In the genomic region with DNA sequence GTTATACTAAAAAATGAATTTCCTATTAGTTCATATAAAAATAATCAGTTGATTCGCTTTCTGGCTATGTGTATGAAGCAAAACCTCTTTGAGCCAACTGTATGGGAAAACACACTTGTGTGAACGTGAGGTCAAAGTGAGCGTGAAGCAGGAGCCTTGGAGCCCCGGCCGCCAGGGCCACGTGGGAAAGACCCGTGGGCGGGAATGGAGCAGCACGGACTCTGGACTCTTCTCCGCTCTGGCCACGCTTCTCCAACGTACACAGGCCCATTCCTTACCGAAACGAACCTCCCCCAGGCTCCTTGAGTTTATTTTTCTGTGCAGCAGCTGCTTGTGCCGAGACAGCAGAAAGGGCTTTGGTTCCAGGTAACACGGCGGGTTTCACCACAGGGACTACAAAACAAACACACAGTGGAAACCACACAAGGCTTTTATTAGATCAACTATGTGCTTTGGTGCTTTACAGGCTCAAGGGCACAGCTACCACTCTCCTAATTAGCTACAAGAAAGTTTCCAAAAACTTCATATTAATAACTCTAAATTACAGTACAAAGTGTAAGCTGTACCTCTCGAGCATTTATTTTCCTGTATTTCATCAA, we compare ENCODE assay signal across 1 cellular context.
TF ChIP-seq lines count a peak whose summit lies in the region.

No MANE protein-coding gene starts in this region.

TF ChIP-seq in HepG2, 621 proteins besides CTCF, POLR2A, EP300 and RAD21 (continued from another document and continues in another):
- TF ChIP-seq, protein P1, sequence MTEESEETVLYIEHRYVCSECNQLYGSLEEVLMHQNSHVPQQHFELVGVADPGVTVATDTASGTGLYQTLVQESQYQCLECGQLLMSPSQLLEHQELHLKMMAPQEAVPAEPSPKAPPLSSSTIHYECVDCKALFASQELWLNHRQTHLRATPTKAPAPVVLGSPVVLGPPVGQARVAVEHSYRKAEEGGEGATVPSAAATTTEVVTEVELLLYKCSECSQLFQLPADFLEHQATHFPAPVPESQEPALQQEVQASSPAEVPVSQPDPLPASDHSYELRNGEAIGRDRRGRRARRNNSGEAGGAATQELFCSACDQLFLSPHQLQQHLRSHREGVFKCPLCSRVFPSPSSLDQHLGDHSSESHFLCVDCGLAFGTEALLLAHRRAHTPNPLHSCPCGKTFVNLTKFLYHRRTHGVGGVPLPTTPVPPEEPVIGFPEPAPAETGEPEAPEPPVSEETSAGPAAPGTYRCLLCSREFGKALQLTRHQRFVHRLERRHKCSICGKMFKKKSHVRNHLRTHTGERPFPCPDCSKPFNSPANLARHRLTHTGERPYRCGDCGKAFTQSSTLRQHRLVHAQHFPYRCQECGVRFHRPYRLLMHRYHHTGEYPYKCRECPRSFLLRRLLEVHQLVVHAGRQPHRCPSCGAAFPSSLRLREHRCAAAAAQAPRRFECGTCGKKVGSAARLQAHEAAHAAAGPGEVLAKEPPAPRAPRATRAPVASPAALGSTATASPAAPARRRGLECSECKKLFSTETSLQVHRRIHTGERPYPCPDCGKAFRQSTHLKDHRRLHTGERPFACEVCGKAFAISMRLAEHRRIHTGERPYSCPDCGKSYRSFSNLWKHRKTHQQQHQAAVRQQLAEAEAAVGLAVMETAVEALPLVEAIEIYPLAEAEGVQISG (CRISPR knock-in tag; IDR thresholded peaks at IDR 0.05) = 0 out of 2 replicates have a peak, but pooled peaks have one; percentile 40
- no peak for TF ChIP-seq GTF3A (CRISPR knock-in tag; conservative IDR thresholded peaks at IDR 0.05)
- TF ChIP-seq, protein P2, sequence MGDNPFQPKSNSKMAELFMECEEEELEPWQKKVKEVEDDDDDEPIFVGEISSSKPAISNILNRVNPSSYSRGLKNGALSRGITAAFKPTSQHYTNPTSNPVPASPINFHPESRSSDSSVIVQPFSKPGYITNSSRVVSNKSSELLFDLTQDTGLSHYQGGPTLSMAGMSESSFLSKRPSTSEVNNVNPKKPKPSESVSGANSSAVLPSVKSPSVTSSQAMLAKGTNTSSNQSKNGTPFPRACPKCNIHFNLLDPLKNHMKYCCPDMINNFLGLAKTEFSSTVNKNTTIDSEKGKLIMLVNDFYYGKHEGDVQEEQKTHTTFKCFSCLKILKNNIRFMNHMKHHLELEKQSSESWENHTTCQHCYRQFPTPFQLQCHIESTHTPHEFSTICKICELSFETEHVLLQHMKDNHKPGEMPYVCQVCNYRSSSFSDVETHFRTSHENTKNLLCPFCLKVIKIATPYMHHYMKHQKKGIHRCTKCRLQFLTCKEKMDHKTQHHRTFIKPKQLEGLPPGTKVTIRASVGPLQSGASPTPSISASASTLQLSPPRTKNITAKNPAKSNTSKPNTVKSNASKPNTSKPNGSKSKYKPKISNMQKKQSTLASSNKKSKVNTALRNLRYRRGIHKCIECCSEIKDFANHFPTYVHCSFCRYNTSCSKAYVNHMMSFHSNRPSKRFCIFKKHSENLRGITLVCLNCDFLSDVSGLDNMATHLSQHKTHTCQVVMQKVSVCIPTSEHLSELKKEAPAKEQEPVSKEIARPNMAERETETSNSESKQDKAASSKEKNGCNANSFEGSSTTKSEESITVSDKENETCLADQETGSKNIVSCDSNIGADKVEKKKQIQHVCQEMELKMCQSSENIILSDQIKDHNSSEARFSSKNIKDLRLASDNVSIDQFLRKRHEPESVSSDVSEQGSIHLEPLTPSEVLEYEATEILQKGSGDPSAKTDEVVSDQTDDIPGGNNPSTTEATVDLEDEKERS (CRISPR knock-in tag; IDR thresholded peaks at IDR 0.05) = peak; percentile 61; the same call in 1 of the 2 replicates
- TF ChIP-seq MTF2 (CRISPR knock-in tag; IDR thresholded peaks at IDR 0.05; ENCODE audit: borderline replicate concordance) = no peak
- TF ChIP-seq ZNF317 (CRISPR knock-in tag; IDR thresholded peaks at IDR 0.05) = peak; percentile 96
- TF ChIP-seq ZNF547 (CRISPR knock-in tag; IDR thresholded peaks at IDR 0.05) = no peak
- TF ChIP-seq, protein P3, sequence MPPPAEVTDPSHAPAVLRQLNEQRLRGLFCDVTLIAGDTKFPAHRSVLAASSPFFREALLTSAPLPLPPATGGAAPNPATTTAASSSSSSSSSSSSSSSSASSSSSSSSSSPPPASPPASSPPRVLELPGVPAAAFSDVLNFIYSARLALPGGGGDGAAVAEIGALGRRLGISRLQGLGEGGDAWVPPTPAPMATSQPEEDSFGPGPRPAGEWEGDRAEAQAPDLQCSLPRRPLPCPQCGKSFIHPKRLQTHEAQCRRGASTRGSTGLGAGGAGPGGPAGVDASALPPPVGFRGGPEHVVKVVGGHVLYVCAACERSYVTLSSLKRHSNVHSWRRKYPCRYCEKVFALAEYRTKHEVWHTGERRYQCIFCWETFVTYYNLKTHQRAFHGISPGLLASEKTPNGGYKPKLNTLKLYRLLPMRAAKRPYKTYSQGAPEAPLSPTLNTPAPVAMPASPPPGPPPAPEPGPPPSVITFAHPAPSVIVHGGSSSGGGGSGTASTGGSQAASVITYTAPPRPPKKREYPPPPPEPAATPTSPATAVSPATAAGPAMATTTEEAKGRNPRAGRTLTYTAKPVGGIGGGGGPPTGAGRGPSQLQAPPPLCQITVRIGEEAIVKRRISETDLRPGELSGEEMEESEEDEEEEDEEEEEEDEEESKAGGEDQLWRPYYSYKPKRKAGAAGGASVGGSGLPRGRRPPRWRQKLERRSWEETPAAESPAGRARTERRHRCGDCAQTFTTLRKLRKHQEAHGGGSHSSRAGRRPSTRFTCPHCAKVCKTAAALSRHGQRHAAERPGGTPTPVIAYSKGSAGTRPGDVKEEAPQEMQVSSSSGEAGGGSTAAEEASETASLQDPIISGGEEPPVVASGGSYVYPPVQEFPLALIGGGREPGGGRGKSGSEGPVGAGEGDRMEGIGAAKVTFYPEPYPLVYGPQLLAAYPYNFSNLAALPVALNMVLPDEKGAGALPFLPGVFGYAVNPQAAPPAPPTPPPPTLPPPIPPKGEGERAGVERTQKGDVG (CRISPR knock-in tag; IDR thresholded peaks at IDR 0.05; ENCODE audit: borderline replicate concordance) = peak; percentile 99
- no peak for TF ChIP-seq CEBPB (IDR thresholded peaks at IDR 0.05; ENCODE audit: borderline replicate concordance, low read depth, low read length)
- peak; percentile 74 for TF ChIP-seq ZMYM4 (CRISPR knock-in tag; IDR thresholded peaks at IDR 0.05)
- TF ChIP-seq, protein P4, sequence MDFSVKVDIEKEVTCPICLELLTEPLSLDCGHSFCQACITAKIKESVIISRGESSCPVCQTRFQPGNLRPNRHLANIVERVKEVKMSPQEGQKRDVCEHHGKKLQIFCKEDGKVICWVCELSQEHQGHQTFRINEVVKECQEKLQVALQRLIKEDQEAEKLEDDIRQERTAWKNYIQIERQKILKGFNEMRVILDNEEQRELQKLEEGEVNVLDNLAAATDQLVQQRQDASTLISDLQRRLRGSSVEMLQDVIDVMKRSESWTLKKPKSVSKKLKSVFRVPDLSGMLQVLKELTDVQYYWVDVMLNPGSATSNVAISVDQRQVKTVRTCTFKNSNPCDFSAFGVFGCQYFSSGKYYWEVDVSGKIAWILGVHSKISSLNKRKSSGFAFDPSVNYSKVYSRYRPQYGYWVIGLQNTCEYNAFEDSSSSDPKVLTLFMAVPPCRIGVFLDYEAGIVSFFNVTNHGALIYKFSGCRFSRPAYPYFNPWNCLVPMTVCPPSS (IDR thresholded peaks at IDR 0.05) = no peak
- TF ChIP-seq, protein P5, sequence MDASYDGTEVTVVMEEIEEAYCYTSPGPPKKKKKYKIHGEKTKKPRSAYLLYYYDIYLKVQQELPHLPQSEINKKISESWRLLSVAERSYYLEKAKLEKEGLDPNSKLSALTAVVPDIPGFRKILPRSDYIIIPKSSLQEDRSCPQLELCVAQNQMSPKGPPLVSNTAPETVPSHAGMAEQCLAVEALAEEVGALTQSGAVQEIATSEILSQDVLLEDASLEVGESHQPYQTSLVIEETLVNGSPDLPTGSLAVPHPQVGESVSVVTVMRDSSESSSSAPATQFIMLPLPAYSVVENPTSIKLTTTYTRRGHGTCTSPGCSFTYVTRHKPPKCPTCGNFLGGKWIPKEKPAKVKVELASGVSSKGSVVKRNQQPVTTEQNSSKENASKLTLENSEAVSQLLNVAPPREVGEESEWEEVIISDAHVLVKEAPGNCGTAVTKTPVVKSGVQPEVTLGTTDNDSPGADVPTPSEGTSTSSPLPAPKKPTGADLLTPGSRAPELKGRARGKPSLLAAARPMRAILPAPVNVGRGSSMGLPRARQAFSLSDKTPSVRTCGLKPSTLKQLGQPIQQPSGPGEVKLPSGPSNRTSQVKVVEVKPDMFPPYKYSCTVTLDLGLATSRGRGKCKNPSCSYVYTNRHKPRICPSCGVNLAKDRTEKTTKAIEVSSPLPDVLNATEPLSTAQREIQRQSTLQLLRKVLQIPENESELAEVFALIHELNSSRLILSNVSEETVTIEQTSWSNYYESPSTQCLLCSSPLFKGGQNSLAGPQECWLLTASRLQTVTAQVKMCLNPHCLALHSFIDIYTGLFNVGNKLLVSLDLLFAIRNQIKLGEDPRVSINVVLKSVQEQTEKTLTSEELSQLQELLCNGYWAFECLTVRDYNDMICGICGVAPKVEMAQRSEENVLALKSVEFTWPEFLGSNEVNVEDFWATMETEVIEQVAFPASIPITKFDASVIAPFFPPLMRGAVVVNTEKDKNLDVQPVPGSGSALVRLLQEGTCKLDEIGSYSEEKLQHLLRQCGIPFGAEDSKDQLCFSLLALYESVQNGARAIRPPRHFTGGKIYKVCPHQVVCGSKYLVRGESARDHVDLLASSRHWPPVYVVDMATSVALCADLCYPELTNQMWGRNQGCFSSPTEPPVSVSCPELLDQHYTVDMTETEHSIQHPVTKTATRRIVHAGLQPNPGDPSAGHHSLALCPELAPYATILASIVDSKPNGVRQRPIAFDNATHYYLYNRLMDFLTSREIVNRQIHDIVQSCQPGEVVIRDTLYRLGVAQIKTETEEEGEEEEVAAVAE (CRISPR knock-in tag; IDR thresholded peaks at IDR 0.05; ENCODE audit: borderline replicate concordance) = no peak
- no peak for TF ChIP-seq FOXA1 (IDR thresholded peaks at IDR 0.05)
- peak; percentile 40 for TF ChIP-seq FOXA1 (CRISPR knock-in tag; IDR thresholded peaks at IDR 0.05)
- TF ChIP-seq, protein P6, sequence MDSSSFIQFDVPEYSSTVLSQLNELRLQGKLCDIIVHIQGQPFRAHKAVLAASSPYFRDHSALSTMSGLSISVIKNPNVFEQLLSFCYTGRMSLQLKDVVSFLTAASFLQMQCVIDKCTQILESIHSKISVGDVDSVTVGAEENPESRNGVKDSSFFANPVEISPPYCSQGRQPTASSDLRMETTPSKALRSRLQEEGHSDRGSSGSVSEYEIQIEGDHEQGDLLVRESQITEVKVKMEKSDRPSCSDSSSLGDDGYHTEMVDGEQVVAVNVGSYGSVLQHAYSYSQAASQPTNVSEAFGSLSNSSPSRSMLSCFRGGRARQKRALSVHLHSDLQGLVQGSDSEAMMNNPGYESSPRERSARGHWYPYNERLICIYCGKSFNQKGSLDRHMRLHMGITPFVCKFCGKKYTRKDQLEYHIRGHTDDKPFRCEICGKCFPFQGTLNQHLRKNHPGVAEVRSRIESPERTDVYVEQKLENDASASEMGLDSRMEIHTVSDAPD (CRISPR knock-in tag; IDR thresholded peaks at IDR 0.05) = 0 out of 2 replicates have a peak, but pooled peaks have one; percentile 59
- TF ChIP-seq MEF2D (CRISPR knock-in tag; IDR thresholded peaks at IDR 0.05) = no peak; the same call in 1 of the 2 replicates
- no peak for TF ChIP-seq JARID2 (CRISPR knock-in tag; IDR thresholded peaks at IDR 0.05; ENCODE audit: insufficient replicate concordance)
- TF ChIP-seq NCOA5 (CRISPR knock-in tag; IDR thresholded peaks at IDR 0.05) = no peak
- peak; percentile 35; the same call in 1 of the 2 replicates for TF ChIP-seq NR2C2 (CRISPR knock-in tag; IDR thresholded peaks at IDR 0.05; ENCODE audit: borderline replicate concordance)
- TF ChIP-seq RBM22 (optimal IDR thresholded peaks at IDR 0.05; ENCODE audit: low read length) = peak; percentile 93
- no peak for TF ChIP-seq FOXP1 (IDR thresholded peaks at IDR 0.05)
- no peak for TF ChIP-seq FOXP1 (CRISPR knock-in tag; IDR thresholded peaks at IDR 0.05)
- no peak for TF ChIP-seq TARDBP (CRISPR knock-in tag; IDR thresholded peaks at IDR 0.05)
- TF ChIP-seq FOXC1 (CRISPR knock-in tag; IDR thresholded peaks at IDR 0.05; ENCODE audit: borderline replicate concordance) = peak; percentile 64; the same call in 1 of the 2 replicates
- TF ChIP-seq MTA1 (CRISPR knock-in tag; IDR thresholded peaks at IDR 0.05; ENCODE audit: borderline replicate concordance) = peak; percentile 80; the same call in 1 of the 2 replicates
- TF ChIP-seq DMAP1 (CRISPR knock-in tag; IDR thresholded peaks at IDR 0.05) = 0 out of 2 replicates have a peak, but pooled peaks have one; percentile 28
- 0 out of 2 replicates have a peak, but pooled peaks have one; percentile 38 for TF ChIP-seq ZFY (CRISPR knock-in tag; IDR thresholded peaks at IDR 0.05)
- TF ChIP-seq FOXO1 (CRISPR knock-in tag; IDR thresholded peaks at IDR 0.05) = no peak; the same call in 1 of the 2 replicates
- TF ChIP-seq KDM5A (IDR thresholded peaks at IDR 0.05; ENCODE audit: borderline replicate concordance, low read length) = no peak
- TF ChIP-seq ZNF501 (CRISPR knock-in tag; IDR thresholded peaks at IDR 0.05) = no peak
- TF ChIP-seq, protein P7, sequence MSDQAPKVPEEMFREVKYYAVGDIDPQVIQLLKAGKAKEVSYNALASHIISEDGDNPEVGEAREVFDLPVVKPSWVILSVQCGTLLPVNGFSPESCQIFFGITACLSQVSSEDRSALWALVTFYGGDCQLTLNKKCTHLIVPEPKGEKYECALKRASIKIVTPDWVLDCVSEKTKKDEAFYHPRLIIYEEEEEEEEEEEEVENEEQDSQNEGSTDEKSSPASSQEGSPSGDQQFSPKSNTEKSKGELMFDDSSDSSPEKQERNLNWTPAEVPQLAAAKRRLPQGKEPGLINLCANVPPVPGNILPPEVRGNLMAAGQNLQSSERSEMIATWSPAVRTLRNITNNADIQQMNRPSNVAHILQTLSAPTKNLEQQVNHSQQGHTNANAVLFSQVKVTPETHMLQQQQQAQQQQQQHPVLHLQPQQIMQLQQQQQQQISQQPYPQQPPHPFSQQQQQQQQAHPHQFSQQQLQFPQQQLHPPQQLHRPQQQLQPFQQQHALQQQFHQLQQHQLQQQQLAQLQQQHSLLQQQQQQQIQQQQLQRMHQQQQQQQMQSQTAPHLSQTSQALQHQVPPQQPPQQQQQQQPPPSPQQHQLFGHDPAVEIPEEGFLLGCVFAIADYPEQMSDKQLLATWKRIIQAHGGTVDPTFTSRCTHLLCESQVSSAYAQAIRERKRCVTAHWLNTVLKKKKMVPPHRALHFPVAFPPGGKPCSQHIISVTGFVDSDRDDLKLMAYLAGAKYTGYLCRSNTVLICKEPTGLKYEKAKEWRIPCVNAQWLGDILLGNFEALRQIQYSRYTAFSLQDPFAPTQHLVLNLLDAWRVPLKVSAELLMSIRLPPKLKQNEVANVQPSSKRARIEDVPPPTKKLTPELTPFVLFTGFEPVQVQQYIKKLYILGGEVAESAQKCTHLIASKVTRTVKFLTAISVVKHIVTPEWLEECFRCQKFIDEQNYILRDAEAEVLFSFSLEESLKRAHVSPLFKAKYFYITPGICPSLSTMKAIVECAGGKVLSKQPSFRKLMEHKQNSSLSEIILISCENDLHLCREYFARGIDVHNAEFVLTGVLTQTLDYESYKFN (CRISPR knock-in tag; conservative IDR thresholded peaks at IDR 0.05) = peak; percentile 43
